ENCODE assay signal across 8 cellular contexts in genomic region chr14:93160353-93160801, GRCh38. TPM values are rescaled to one million over a fixed set of nuclear protein-coding genes. Genes with fewer than 3 reads are reported as not detected.
DNase-seq lines count a peak whose midpoint lies in the region; ATAC-seq lines count a peak whose summit lies in the region.

No MANE protein-coding gene starts in this region.

- H2BK12ac ChIP-seq in mesenchymal stem cell (ENCODE audit: low read length in 2 of 2), result no peak overlapping the region

- no peak overlapping the region for H3K27ac ChIP-seq in mesenchymal stem cell (ENCODE audit: low read length, poor library complexity, severe bottlenecking)

- H3K9ac ChIP-seq in mesenchymal stem cell (ENCODE audit: low read length), result no peak overlapping the region

- H3K18ac ChIP-seq in mesenchymal stem cell (ENCODE audit: low read depth in 1 of 2, low read length in 2 of 2), result no peak overlapping the region

- no peaks in the 10 kb centered on the region for H3K27me3 Mint-ChIP-seq in activated CD4-positive, alpha-beta memory T cell treated with anti-CD3 and anti-CD28 coated beads for 36 hours

- no peak overlapping the region for H2AFZ ChIP-seq in mesenchymal stem cell (ENCODE audit: low read depth, low read length)

- no peaks in the 10 kb centered on the region for H3K36me3 Mint-ChIP-seq in activated CD4-positive, alpha-beta memory T cell treated with anti-CD3 and anti-CD28 coated beads for 36 hours

- POLR2A ChIA-PET in activated CD4-positive, alpha-beta memory T cell treated with anti-CD3 and anti-CD28 coated beads for 36 hours (lab: Charles Lee), result no interaction called here

- no peaks in the 10 kb centered on the region for H3K27me3 ChIP-seq in mesenchymal stem cell (ENCODE audit: control insufficient read depth in 1 of 2, insufficient read depth in 1 of 2, low read length in 2 of 2)

- H2BK15ac ChIP-seq in mesenchymal stem cell (ENCODE audit: low read depth, poor library complexity, severe bottlenecking), result no peak overlapping the region

- peak; percentile 31 for DNase-seq in NCI-H2171 treated with DMSO at 0.1 percent for 48 hours (lab: John Stamatoyannopoulos, UW)
- DNase-seq in NCI-H2171 (lab: John Stamatoyannopoulos, UW), result no peak
- peak in 50 of 76 experiments; percentile 5 to 64 (median 30) for DNase-seq in HUDEP-2 (lab: John Stamatoyannopoulos, UW; ENCODE audit: unreplicated experiment in 76 of 76)
- DNase-seq in activated CD4-positive, alpha-beta memory T cell treated with anti-CD3 and anti-CD28 coated beads for 36 hours, result peak; percentile 30
- DNase-seq in mesenchymal stem cell, result no peak
- DNase-seq in midbrain (lab: John Stamatoyannopoulos, UW), result no peak

- ATAC-seq in HG02678 (IDR thresholded peaks at IDR 0.05; ENCODE audit: unreplicated experiment) (no peak), HG03039 (IDR thresholded peaks at IDR 0.05; ENCODE audit: unreplicated experiment) (no peak)

- H3K23ac ChIP-seq in mesenchymal stem cell (ENCODE audit: low read length in 2 of 2), result no peak overlapping the region

- H4K91ac ChIP-seq in mesenchymal stem cell (ENCODE audit: low read length), result no peak overlapping the region

- no peaks in the 10 kb centered on the region for H3K36me3 ChIP-seq in mesenchymal stem cell (ENCODE audit: control insufficient read depth in 1 of 2, insufficient read depth in 2 of 2, low read depth in 1 of 2, low read length in 2 of 2)

- peak overlapping the region; percentile 43 for H2AK5ac ChIP-seq in mesenchymal stem cell (ENCODE audit: low read length, severe bottlenecking)

- H3K4me2 ChIP-seq in mesenchymal stem cell (ENCODE audit: low read length, poor library complexity, severe bottlenecking), result no peak overlapping the region

- H2BK120ac ChIP-seq in mesenchymal stem cell (ENCODE audit: low read depth, low read length), result no peak overlapping the region

- H3K4me1 Mint-ChIP-seq in activated CD4-positive, alpha-beta memory T cell treated with anti-CD3 and anti-CD28 coated beads for 36 hours (ENCODE audit: low read depth), result no peaks in the 10 kb centered on the region

- H3K4ac ChIP-seq in mesenchymal stem cell (ENCODE audit: low read depth in 1 of 2, low read length in 2 of 2), result no peak overlapping the region

- no peak overlapping the region for H3K4me3 Mint-ChIP-seq in activated CD4-positive, alpha-beta memory T cell treated with anti-CD3 and anti-CD28 coated beads for 36 hours

- no peak overlapping the region for H3K4me3 ChIP-seq in mesenchymal stem cell (ENCODE audit: insufficient read depth in 1 of 2, low read depth in 1 of 2, low read length in 2 of 2)

- H3K79me1 ChIP-seq in mesenchymal stem cell (replicated peaks; ENCODE audit: low read length, poor library complexity, severe bottlenecking), result no peaks in the 10 kb centered on the region

- H3K27ac Mint-ChIP-seq in activated CD4-positive, alpha-beta memory T cell treated with anti-CD3 and anti-CD28 coated beads for 36 hours, result no peak overlapping the region

- WGBS in mesenchymal stem cell, result 55% methylated on average over 3 of the region's 4 CpGs

- no peak overlapping the region for H3K14ac ChIP-seq in mesenchymal stem cell (ENCODE audit: low read length in 2 of 2)

- CTCF ChIA-PET in activated CD4-positive, alpha-beta memory T cell treated with anti-CD3 and anti-CD28 coated beads for 36 hours (lab: Charles Lee), result interaction anchor here (1.0 to 2.4 kb wide), 7 partner anchors 14 to 208 kb away, joined by 3 to 10 read pairs (median 5); partner anchors contain the start of genes ITPK1, LYSET and MOAP1

- H2BK5ac ChIP-seq in mesenchymal stem cell (ENCODE audit: low read depth, low read length, poor library complexity, severe bottlenecking), result no peak overlapping the region

- H3K9me3 ChIP-seq in mesenchymal stem cell (ENCODE audit: control insufficient read depth, low read length), result no peaks in the 10 kb centered on the region

- peaks cover 3% of the 10 kb centered on the region for H3K4me1 ChIP-seq in mesenchymal stem cell (ENCODE audit: control insufficient read depth, insufficient read depth, low read depth, low read length)

- no peaks in the 10 kb centered on the region for H3K9me3 Mint-ChIP-seq in activated CD4-positive, alpha-beta memory T cell treated with anti-CD3 and anti-CD28 coated beads for 36 hours

- intact Hi-C loops in activated CD4-positive, alpha-beta memory T cell treated with anti-CD3 and anti-CD28 coated beads for 36 hours (cut with micrococcal nuclease), result no loop called here

- no peak overlapping the region for H4K8ac ChIP-seq in mesenchymal stem cell (ENCODE audit: low read length)

RNA-seq across cellular contexts. Expression of gene MOAP1, which starts 24.3 kb away (rescaled TPM):
- 10 to 100 TPM; 14.2 to 14.8 TPM for total RNA-seq in activated CD4-positive, alpha-beta memory T cell treated with anti-CD3 and anti-CD28 coated beads for 36 hours
- 11.6 TPM for polyA plus RNA-seq in mesenchymal stem cell (2013, experiment 1 of 2)
- polyA plus RNA-seq in mesenchymal stem cell (2013, experiment 2 of 2), result 12.4 TPM

RNA-seq across cellular contexts. Expression of gene LYSET, which starts 24.7 kb away (rescaled TPM):
- total RNA-seq in activated CD4-positive, alpha-beta memory T cell treated with anti-CD3 and anti-CD28 coated beads for 36 hours, result 10 to 100 TPM; 12.0 to 12.4 TPM
- 19.0 TPM for polyA plus RNA-seq in mesenchymal stem cell (2013, experiment 1 of 2)
- polyA plus RNA-seq in mesenchymal stem cell (2013, experiment 2 of 2), result 19.9 TPM

RNA-seq across cellular contexts. Expression of gene ITPK1, which starts 44.7 kb away (rescaled TPM):
- total RNA-seq in activated CD4-positive, alpha-beta memory T cell treated with anti-CD3 and anti-CD28 coated beads for 36 hours, result 10 to 100 TPM; 28.1 to 35.2 TPM
- polyA plus RNA-seq in mesenchymal stem cell (2013, experiment 1 of 2), result 8.1 TPM
- 7.9 TPM for polyA plus RNA-seq in mesenchymal stem cell (2013, experiment 2 of 2)

RNA-seq across cellular contexts. Expression of gene GON7, which starts 46.5 kb away (rescaled TPM):
- 10 to 100 TPM; 12.4 to 12.5 TPM for total RNA-seq in activated CD4-positive, alpha-beta memory T cell treated with anti-CD3 and anti-CD28 coated beads for 36 hours
- 11.2 TPM for polyA plus RNA-seq in mesenchymal stem cell (2013, experiment 1 of 2)
- polyA plus RNA-seq in mesenchymal stem cell (2013, experiment 2 of 2), result 11.7 TPM

RNA-seq across cellular contexts. Expression of gene UBR7, which starts 46.7 kb away (rescaled TPM):
- total RNA-seq in activated CD4-positive, alpha-beta memory T cell treated with anti-CD3 and anti-CD28 coated beads for 36 hours, result 10 to 100 TPM; 48.0 to 51.6 TPM
- polyA plus RNA-seq in mesenchymal stem cell (2013, experiment 1 of 2), result 9.6 TPM
- polyA plus RNA-seq in mesenchymal stem cell (2013, experiment 2 of 2), result 9.6 TPM

Comparison
In these comparisons a context has a peak if more than half of its experiments do, and no peak if none do; other contexts are left out.
1. DNase-seq: peak in NCI-H2171 treated with DMSO at 0.1 percent for 48 hours (single experiment), HUDEP-2 (50 of 76) and activated CD4-positive, alpha-beta memory T cell treated with anti-CD3 and anti-CD28 coated beads for 36 hours (single experiment); none in NCI-H2171 (single experiment), mesenchymal stem cell (single experiment) and midbrain (single experiment).